Comparison of ENCODE assay signal across 1 cellular context in genomic region chr18:76466410-76466991, GRCh38.
TF ChIP-seq lines count a peak whose summit lies in the region.

No MANE protein-coding gene starts in this region.

TF ChIP-seq in SK-N-SH treated with all-trans-retinoic acid at 6 μM for 48 hours, 23 proteins besides CTCF, POLR2A, EP300 and RAD21 (continued from another document):
- no peak for TF ChIP-seq CREB5 (CRISPR knock-in tag; IDR thresholded peaks at IDR 0.05; ENCODE audit: low read depth)
- no peak for TF ChIP-seq ISL1 (CRISPR knock-in tag; IDR thresholded peaks at IDR 0.05)
- TF ChIP-seq ZC3H10 (CRISPR knock-in tag; IDR thresholded peaks at IDR 0.05): no peak
- no peak for TF ChIP-seq ZNF70 (CRISPR knock-in tag; IDR thresholded peaks at IDR 0.05)
- no peak for TF ChIP-seq SNAI2 (CRISPR knock-in tag; IDR thresholded peaks at IDR 0.05)
- no peak for TF ChIP-seq ZFP3 (CRISPR knock-in tag; IDR thresholded peaks at IDR 0.05)
- no peak for TF ChIP-seq PPARA (CRISPR knock-in tag; IDR thresholded peaks at IDR 0.05; ENCODE audit: borderline replicate concordance)
- no peak for TF ChIP-seq BACH2 (CRISPR knock-in tag; IDR thresholded peaks at IDR 0.05; ENCODE audit: borderline replicate concordance)
- TF ChIP-seq GLIS3 (CRISPR knock-in tag; IDR thresholded peaks at IDR 0.05): no peak
- no peak for TF ChIP-seq ZNF8 (CRISPR knock-in tag; IDR thresholded peaks at IDR 0.05)
- TF ChIP-seq OSR1 (CRISPR knock-in tag; IDR thresholded peaks at IDR 0.05): no peak
- no peak for TF ChIP-seq CSRNP3 (CRISPR knock-in tag; IDR thresholded peaks at IDR 0.05)
- TF ChIP-seq, protein P1, sequence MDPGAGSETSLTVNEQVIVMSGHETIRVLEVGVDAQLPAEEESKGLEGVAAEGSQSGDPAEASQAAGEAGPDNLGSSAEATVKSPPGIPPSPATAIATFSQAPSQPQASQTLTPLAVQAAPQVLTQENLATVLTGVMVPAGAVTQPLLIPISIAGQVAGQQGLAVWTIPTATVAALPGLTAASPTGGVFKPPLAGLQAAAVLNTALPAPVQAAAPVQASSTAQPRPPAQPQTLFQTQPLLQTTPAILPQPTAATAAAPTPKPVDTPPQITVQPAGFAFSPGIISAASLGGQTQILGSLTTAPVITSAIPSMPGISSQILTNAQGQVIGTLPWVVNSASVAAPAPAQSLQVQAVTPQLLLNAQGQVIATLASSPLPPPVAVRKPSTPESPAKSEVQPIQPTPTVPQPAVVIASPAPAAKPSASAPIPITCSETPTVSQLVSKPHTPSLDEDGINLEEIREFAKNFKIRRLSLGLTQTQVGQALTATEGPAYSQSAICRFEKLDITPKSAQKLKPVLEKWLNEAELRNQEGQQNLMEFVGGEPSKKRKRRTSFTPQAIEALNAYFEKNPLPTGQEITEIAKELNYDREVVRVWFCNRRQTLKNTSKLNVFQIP (CRISPR knock-in tag; IDR thresholded peaks at IDR 0.05; ENCODE audit: borderline replicate concordance, low read depth): no peak
- no peak for TF ChIP-seq CSDC2 (CRISPR knock-in tag; IDR thresholded peaks at IDR 0.05)
- TF ChIP-seq, protein P2, sequence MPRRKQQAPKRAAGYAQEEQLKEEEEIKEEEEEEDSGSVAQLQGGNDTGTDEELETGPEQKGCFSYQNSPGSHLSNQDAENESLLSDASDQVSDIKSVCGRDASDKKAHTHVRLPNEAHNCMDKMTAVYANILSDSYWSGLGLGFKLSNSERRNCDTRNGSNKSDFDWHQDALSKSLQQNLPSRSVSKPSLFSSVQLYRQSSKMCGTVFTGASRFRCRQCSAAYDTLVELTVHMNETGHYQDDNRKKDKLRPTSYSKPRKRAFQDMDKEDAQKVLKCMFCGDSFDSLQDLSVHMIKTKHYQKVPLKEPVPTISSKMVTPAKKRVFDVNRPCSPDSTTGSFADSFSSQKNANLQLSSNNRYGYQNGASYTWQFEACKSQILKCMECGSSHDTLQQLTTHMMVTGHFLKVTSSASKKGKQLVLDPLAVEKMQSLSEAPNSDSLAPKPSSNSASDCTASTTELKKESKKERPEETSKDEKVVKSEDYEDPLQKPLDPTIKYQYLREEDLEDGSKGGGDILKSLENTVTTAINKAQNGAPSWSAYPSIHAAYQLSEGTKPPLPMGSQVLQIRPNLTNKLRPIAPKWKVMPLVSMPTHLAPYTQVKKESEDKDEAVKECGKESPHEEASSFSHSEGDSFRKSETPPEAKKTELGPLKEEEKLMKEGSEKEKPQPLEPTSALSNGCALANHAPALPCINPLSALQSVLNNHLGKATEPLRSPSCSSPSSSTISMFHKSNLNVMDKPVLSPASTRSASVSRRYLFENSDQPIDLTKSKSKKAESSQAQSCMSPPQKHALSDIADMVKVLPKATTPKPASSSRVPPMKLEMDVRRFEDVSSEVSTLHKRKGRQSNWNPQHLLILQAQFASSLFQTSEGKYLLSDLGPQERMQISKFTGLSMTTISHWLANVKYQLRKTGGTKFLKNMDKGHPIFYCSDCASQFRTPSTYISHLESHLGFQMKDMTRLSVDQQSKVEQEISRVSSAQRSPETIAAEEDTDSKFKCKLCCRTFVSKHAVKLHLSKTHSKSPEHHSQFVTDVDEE (CRISPR knock-in tag; IDR thresholded peaks at IDR 0.05): no peak
